ENCODE assay signal across 10 cellular contexts in genomic region chr5:1009359-1010180, GRCh38.
A peak's percentile ranks its signal among the peaks of the same experiment; 100 is the strongest.
DNase-seq lines count a peak whose midpoint lies in the region; ATAC-seq lines count a peak whose summit lies in the region.
"Had no signal": no experiment of that assay in that cellular context is flagged by ENCODE, and none has a peak within 500 bp of the region (broad histone marks: within the 10 kb centered on the region; RNA-seq: fewer than 3 reads in every experiment).

No MANE protein-coding gene starts in this region.

- DNase-seq in stimulated activated CD4-positive, alpha-beta T cell treated with anti-CD3 and anti-CD28 coated beads, Interleukin-15, amount 100 ng/mL, for 24 hours = peak; percentile 9
- DNase-seq in stimulated activated CD4-positive, alpha-beta T cell treated with anti-CD3 and anti-CD28 coated beads, Interleukin-1b, Interleukin-23, amount 100 ng/mL, for 48 hours = no peak
- no peak for DNase-seq in effector memory CD4-positive, alpha-beta T cell
- no peak for DNase-seq in OCI-M1 (lab: John Stamatoyannopoulos, UW)
- DNase-seq in stimulated activated CD4-positive, alpha-beta T cell treated with anti-CD3 and anti-CD28 coated beads, Interleukin-2, amount 100 ng/mL, for 48 hours = no peak
- DNase-seq in dedifferentiated amniotic fluid mesenchymal stem cell (ENCODE audit: extremely low spot score) = no peak
- DNase-seq: activated CD4-positive, alpha-beta T cell treated with anti-CD3 and anti-CD28 coated beads, Interleukin-2, amount 50 U/mL, for 4 hours; NCI-H1436 had no signal

- ATAC-seq in GM18498 (IDR thresholded peaks at IDR 0.05; ENCODE audit: unreplicated experiment) = no peak

- H3K9me3 ChIP-seq in effector memory CD4-positive, alpha-beta T cell (ENCODE audit: control insufficient read depth, low read length) = no peaks in the 10 kb centered on the region
- no peaks in the 10 kb centered on the region for H3K9me3 ChIP-seq in muscle layer of colon (ENCODE audit: low read length)

- peak overlapping the region; percentile 32 for H3K4me3 ChIP-seq in effector memory CD4-positive, alpha-beta T cell (ENCODE audit: insufficient read depth, low read depth, low read length, poor library complexity, severe bottlenecking)
- peak overlapping the region; percentile 18 to 54 for H3K4me3 ChIP-seq in muscle layer of colon (ENCODE audit: low read depth in 1 of 2, low read length in 2 of 2)

- no peak overlapping the region for H3K27ac ChIP-seq in effector memory CD4-positive, alpha-beta T cell (ENCODE audit: insufficient read depth, low read length, poor library complexity, severe bottlenecking)
- no peak overlapping the region for H3K27ac ChIP-seq in muscle layer of colon (ENCODE audit: low read depth, low read length)

- H3K9ac ChIP-seq in muscle layer of colon (ENCODE audit: low read length) = no peak overlapping the region

- H3K27me3 ChIP-seq in effector memory CD4-positive, alpha-beta T cell (replicated peaks; ENCODE audit: control insufficient read depth, insufficient read depth, low read length, poor library complexity, severe bottlenecking) = peaks cover 41% of the 10 kb centered on the region
- peaks cover 8 to 31% of the 10 kb centered on the region in 2 donors for H3K27me3 ChIP-seq in muscle layer of colon (ENCODE audit: control insufficient read depth in 1 of 2, insufficient read depth in 2 of 2, low read length in 2 of 2)

- H3K4me1 ChIP-seq in effector memory CD4-positive, alpha-beta T cell (ENCODE audit: control insufficient read depth, insufficient read depth, low read length, poor library complexity, severe bottlenecking) = peaks cover 22% of the 10 kb centered on the region
- peaks cover 10% of the 10 kb centered on the region for H3K4me1 ChIP-seq in muscle layer of colon (ENCODE audit: insufficient read depth, low read length)

- no peaks in the 10 kb centered on the region for H3K36me3 ChIP-seq in effector memory CD4-positive, alpha-beta T cell (ENCODE audit: control insufficient read depth, insufficient read depth, low read length)
- H3K36me3 ChIP-seq in muscle layer of colon (ENCODE audit: insufficient read depth, low read length) = no peaks in the 10 kb centered on the region
